11 cellular contexts compared by ENCODE assay signal in the genomic region with DNA sequence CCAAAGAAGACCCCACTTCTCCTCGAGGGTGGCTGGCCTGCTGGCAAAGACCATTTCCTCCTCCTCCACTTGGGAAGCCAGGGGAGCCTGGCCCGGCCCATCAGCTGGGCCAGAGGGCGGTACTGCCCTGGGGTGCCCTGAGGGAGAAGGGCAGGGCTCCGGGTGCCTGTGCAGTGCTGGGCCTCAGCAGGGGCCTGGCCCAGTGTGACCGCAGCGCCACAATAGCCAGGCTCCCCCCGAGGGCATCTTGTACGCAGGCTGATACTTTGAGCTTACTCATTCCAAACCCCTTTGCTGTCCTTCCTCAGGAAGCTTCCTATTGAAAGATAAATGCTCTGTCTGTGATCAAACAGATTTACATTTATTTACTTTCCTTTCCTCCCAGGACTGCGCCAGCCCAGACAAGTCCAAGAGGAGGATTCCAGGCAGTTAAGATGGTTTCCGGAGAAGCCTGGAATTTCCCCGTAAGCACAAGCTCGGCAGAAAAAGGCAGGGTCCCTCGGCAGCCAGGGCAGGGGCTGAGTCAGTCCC.
A peak's percentile ranks its signal among the peaks of the same experiment; 100 is the strongest.
DNase-seq lines count a peak whose midpoint lies in the region; ATAC-seq, FAIRE-seq and TF ChIP-seq lines count a peak whose summit lies in the region.
"Had no signal": no experiment of that assay in that cellular context is flagged by ENCODE, and none has a peak within 500 bp of the region (broad histone marks: within the 10 kb centered on the region; RNA-seq: fewer than 3 reads in every experiment).

No MANE protein-coding gene starts in this region.

- H3K4me3 ChIP-seq in skeletal muscle tissue (ENCODE audit: low read length in 3 of 3) = no peak overlapping the region

- DNase-seq in H54 (ENCODE audit: insufficient read length, low spot score) = peak; percentile 97
- DNase-seq in left cardiac atrium = peak; percentile 65
- DNase-seq in activated T-cell treated with anti-CD3 and anti-CD28 coated beads, Interleukin-2, amount 50 U/mL, for 4 hours = no peak
- DNase-seq in T-helper 9 cell = no peak
- DNase-seq in stimulated activated CD4-positive, alpha-beta T cell treated with anti-CD3 and anti-CD28 coated beads, Interleukin-4, amount 100 ng/mL, for 1 hour = no peak
- DNase-seq: stimulated activated naive CD4-positive, alpha-beta T cell treated with Interleukin-2 at 50 U/mL for 16 hours had no signal

- H3K9ac ChIP-seq in skeletal muscle tissue (ENCODE audit: low read depth in 1 of 3, low read length in 3 of 3) = peak overlapping the region in 1 of 3 donors; percentile 21

- peaks cover 0 to 6% (median 4%) of the 10 kb centered on the region in 3 donors for H3K4me1 ChIP-seq in skeletal muscle tissue (ENCODE audit: control insufficient read depth in 3 of 3, insufficient read depth in 3 of 3, low read length in 3 of 3)

- peak overlapping the region; percentile 80 for H3K27ac ChIP-seq in skeletal muscle tissue (ENCODE audit: low read depth, low read length)

- no peak for TF ChIP-seq POLR2A in H54 (IDR thresholded peaks at IDR 0.05; ENCODE audit: low read depth, low read length)

- H3K27me3 Mint-ChIP-seq in activated T-cell treated with anti-CD3 and anti-CD28 coated beads, Interleukin-2, amount 50 U/mL, for 4 hours (ENCODE audit: low read depth) = peaks cover 3% of the 10 kb centered on the region

- H3K27me3 ChIP-seq in skeletal muscle tissue (ENCODE audit: control insufficient read depth in 3 of 3, insufficient read depth in 3 of 3, low read length in 3 of 3) = no peaks in the 10 kb centered on the region

- no peaks in the 10 kb centered on the region for H3K9me3 Mint-ChIP-seq in activated T-cell treated with anti-CD3 and anti-CD28 coated beads, Interleukin-2, amount 50 U/mL, for 4 hours
- H3K9me3 Mint-ChIP-seq: brain had no signal

- no peaks in the 10 kb centered on the region for H3K36me3 ChIP-seq in skeletal muscle tissue (ENCODE audit: control insufficient read depth in 3 of 3, insufficient read depth in 3 of 3, low read length in 3 of 3)

- peak; percentile 90 for FAIRE-seq in H54 (lab: Jason Lieb, UNC)
- FAIRE-seq: G401.6 had no signal

- ATAC-seq in SK-N-SH treated with all-trans-retinoic acid at 6 μM for 48 hours (peak; percentile 53), left cardiac atrium (peak; percentile 40 to 58), GM21619 (IDR thresholded peaks at IDR 0.05; ENCODE audit: unreplicated experiment) (no peak)
- no peak for ATAC-seq in activated T-cell treated with anti-CD3 and anti-CD28 coated beads, Interleukin-2, amount 50 U/mL, for 4 hours

- no peaks in the 10 kb centered on the region for H3K36me3 Mint-ChIP-seq in activated T-cell treated with anti-CD3 and anti-CD28 coated beads, Interleukin-2, amount 50 U/mL, for 4 hours (ENCODE audit: insufficient read depth)
- H3K36me3 Mint-ChIP-seq: brain had no signal

- no peaks in the 10 kb centered on the region for H3K4me1 Mint-ChIP-seq in activated T-cell treated with anti-CD3 and anti-CD28 coated beads, Interleukin-2, amount 50 U/mL, for 4 hours (ENCODE audit: low read depth)

- no peak overlapping the region for H3K4me3 Mint-ChIP-seq in activated T-cell treated with anti-CD3 and anti-CD28 coated beads, Interleukin-2, amount 50 U/mL, for 4 hours
- H3K4me3 Mint-ChIP-seq: brain had no signal

- intact Hi-C loops in left cardiac atrium (cut with DNase I) = no loop called here

- H3K9me3 ChIP-seq in skeletal muscle tissue (ENCODE audit: control insufficient read depth in 3 of 3, low read length in 3 of 3) = no peaks in the 10 kb centered on the region

TF ChIP-seq in SK-N-SH treated with all-trans-retinoic acid at 6 μM for 48 hours, 23 proteins besides CTCF, POLR2A, EP300 and RAD21:
- TF ChIP-seq, protein P1, sequence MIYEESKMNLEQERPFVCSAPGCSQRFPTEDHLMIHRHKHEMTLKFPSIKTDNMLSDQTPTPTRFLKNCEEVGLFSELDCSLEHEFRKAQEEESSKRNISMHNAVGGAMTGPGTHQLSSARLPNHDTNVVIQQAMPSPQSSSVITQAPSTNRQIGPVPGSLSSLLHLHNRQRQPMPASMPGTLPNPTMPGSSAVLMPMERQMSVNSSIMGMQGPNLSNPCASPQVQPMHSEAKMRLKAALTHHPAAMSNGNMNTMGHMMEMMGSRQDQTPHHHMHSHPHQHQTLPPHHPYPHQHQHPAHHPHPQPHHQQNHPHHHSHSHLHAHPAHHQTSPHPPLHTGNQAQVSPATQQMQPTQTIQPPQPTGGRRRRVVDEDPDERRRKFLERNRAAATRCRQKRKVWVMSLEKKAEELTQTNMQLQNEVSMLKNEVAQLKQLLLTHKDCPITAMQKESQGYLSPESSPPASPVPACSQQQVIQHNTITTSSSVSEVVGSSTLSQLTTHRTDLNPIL (CRISPR knock-in tag; IDR thresholded peaks at IDR 0.05; ENCODE audit: low read depth) = no peak
- TF ChIP-seq CSDC2 (CRISPR knock-in tag; IDR thresholded peaks at IDR 0.05) = no peak
- no peak for TF ChIP-seq ZFP3 (CRISPR knock-in tag; IDR thresholded peaks at IDR 0.05)
- no peak for TF ChIP-seq OSR1 (CRISPR knock-in tag; IDR thresholded peaks at IDR 0.05)
- TF ChIP-seq, protein P2, sequence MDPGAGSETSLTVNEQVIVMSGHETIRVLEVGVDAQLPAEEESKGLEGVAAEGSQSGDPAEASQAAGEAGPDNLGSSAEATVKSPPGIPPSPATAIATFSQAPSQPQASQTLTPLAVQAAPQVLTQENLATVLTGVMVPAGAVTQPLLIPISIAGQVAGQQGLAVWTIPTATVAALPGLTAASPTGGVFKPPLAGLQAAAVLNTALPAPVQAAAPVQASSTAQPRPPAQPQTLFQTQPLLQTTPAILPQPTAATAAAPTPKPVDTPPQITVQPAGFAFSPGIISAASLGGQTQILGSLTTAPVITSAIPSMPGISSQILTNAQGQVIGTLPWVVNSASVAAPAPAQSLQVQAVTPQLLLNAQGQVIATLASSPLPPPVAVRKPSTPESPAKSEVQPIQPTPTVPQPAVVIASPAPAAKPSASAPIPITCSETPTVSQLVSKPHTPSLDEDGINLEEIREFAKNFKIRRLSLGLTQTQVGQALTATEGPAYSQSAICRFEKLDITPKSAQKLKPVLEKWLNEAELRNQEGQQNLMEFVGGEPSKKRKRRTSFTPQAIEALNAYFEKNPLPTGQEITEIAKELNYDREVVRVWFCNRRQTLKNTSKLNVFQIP (CRISPR knock-in tag; IDR thresholded peaks at IDR 0.05; ENCODE audit: borderline replicate concordance, low read depth) = no peak
- TF ChIP-seq GLIS3 (CRISPR knock-in tag; IDR thresholded peaks at IDR 0.05) = no peak
- TF ChIP-seq PATZ1 (CRISPR knock-in tag; IDR thresholded peaks at IDR 0.05; ENCODE audit: borderline replicate concordance) = no peak
- no peak for TF ChIP-seq ISL1 (CRISPR knock-in tag; IDR thresholded peaks at IDR 0.05)
- no peak for TF ChIP-seq PPARA (CRISPR knock-in tag; IDR thresholded peaks at IDR 0.05; ENCODE audit: borderline replicate concordance)
- no peak for TF ChIP-seq ARNTL (CRISPR knock-in tag; IDR thresholded peaks at IDR 0.05; ENCODE audit: borderline replicate concordance, low read depth)
TF ChIP-seq in SK-N-SH treated with all-trans-retinoic acid at 6 μM for 48 hours: peak in this region for 0.

Comparison
In these comparisons a context has a peak if more than half of its experiments do, and no peak if none do; other contexts are left out.
1. DNase-seq: peak in H54 (single experiment) and left cardiac atrium (single experiment); none in activated T-cell treated with anti-CD3 and anti-CD28 coated beads, Interleukin-2, amount 50 U/mL, for 4 hours (single experiment), T-helper 9 cell (single experiment) and stimulated activated CD4-positive, alpha-beta T cell treated with anti-CD3 and anti-CD28 coated beads, Interleukin-4, amount 100 ng/mL, for 1 hour (single experiment).
2. ATAC-seq: peak in SK-N-SH treated with all-trans-retinoic acid at 6 μM for 48 hours (single experiment) and left cardiac atrium (2 of 2); none in activated T-cell treated with anti-CD3 and anti-CD28 coated beads, Interleukin-2, amount 50 U/mL, for 4 hours (0 of 2) and GM21619 (single experiment).